ENCODE assay signal across 17 cellular contexts in the genomic region with DNA sequence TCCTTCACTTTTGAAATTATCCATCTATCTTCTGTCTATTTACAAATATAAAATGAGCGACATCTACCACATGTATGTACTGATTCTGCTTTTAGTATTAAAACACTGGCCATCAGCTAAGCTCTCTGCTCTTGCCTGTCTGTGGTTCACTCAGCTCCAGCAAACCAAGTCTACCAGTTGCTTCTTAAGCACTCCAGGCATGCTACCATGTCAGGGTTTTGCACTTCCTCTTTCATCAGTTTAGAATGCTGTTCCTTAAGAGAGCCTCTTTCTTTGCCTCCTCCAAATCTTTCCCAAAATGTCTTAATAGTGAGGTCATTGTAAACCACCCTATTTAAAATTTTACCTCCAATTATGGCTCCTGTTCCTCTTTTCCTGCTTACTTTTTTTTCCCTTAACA. TPM values are rescaled to one million over a fixed set of nuclear protein-coding genes. Genes with fewer than 3 reads are reported as not detected.
A peak's percentile ranks its signal among the peaks of the same experiment; 100 is the strongest.
DNase-seq lines count a peak whose midpoint lies in the region; ATAC-seq and TF ChIP-seq lines count a peak whose summit lies in the region.
"Had no signal": no experiment of that assay in that cellular context is flagged by ENCODE, and none has a peak within 500 bp of the region (broad histone marks: within the 10 kb centered on the region; RNA-seq: fewer than 3 reads in every experiment).

No MANE protein-coding gene starts in this region.

- DNase-seq in OCI-M1 (lab: John Stamatoyannopoulos, UW) (peak; percentile 65), HFFc6 (no peak), gastrocnemius medialis (no peak), GM13976 (ENCODE audit: low spot score) (no peak)
- DNase-seq in activated CD4-positive, alpha-beta T cell treated with anti-CD3 and anti-CD28 coated beads, Interleukin-2, amount 50 U/mL, for 4 hours = no peak
- DNase-seq: activated CD4-positive, alpha-beta T cell treated with anti-CD3 and anti-CD28 coated beads, Interleukin-2, amount 50 U/mL, for 1 hour; CD4-positive, CD25-positive, alpha-beta regulatory T cell; foreskin fibroblast; NCI-H524; stimulated activated CD4-positive, alpha-beta T cell treated with anti-CD3 and anti-CD28 coated beads, Interleukin-4, amount 100 ng/mL, for 1 hour had no signal

- ATAC-seq in GM18502 (IDR thresholded peaks at IDR 0.05; ENCODE audit: poor library complexity, unreplicated experiment) (peak; percentile 83), GM21367 (IDR thresholded peaks at IDR 0.05; ENCODE audit: unreplicated experiment) (peak; percentile 71), HG03095 (IDR thresholded peaks at IDR 0.05; ENCODE audit: unreplicated experiment) (peak; percentile 57), gastrocnemius medialis (no peak)
- ATAC-seq: HCT116, SK-N-SH treated with all-trans-retinoic acid at 6 μM for 48 hours had no signal

- no peaks in the 10 kb centered on the region for H3K36me3 ChIP-seq in gastrocnemius medialis

- H3K4me1 Mint-ChIP-seq in HFFc6 (ENCODE audit: low read depth) = no peaks in the 10 kb centered on the region
- H3K4me1 Mint-ChIP-seq: activated naive CD4-positive, alpha-beta T cell treated with anti-CD3 and anti-CD28 coated beads, Interleukin-2, amount 50 U/mL, for 24 hours; CD4-positive, CD25-positive, alpha-beta regulatory T cell had no signal

- no peak overlapping the region for H3K27ac ChIP-seq in gastrocnemius medialis

- H3K27ac Mint-ChIP-seq in HFFc6 = no peak overlapping the region
- H3K27ac Mint-ChIP-seq: activated naive CD4-positive, alpha-beta T cell treated with anti-CD3 and anti-CD28 coated beads, Interleukin-2, amount 50 U/mL, for 24 hours; CD4-positive, CD25-positive, alpha-beta regulatory T cell had no signal

- in situ Hi-C loops in gastrocnemius medialis (cut with MboI; ENCODE audit: low sequenced_read_pairs in 4 of 4) (no loop called here), GM13976 (cut with MboI; ENCODE audit: low sequenced_read_pairs, unreplicated experiment) (no loop called here)

- H3K27me3 Mint-ChIP-seq in HFFc6 (ENCODE audit: insufficient read depth) = peaks cover 2% of the 10 kb centered on the region
- H3K27me3 Mint-ChIP-seq: activated naive CD4-positive, alpha-beta T cell treated with anti-CD3 and anti-CD28 coated beads, Interleukin-2, amount 50 U/mL, for 24 hours; CD4-positive, CD25-positive, alpha-beta regulatory T cell had no signal

- intact Hi-C loops in gastrocnemius medialis (cut with DNase I; ENCODE audit: low total_unique reads) = no loop called here

- H3K4me1 ChIP-seq in gastrocnemius medialis = no peaks in the 10 kb centered on the region

- H3K27me3 ChIP-seq in gastrocnemius medialis = no peaks in the 10 kb centered on the region

- no peaks in the 10 kb centered on the region for H3K9me3 Mint-ChIP-seq in HFFc6
- H3K9me3 Mint-ChIP-seq: activated naive CD4-positive, alpha-beta T cell treated with anti-CD3 and anti-CD28 coated beads, Interleukin-2, amount 50 U/mL, for 24 hours had no signal

- H3K9me3 ChIP-seq in gastrocnemius medialis = no peaks in the 10 kb centered on the region

- H3K4me3 Mint-ChIP-seq in HFFc6 = no peak overlapping the region
- H3K4me3 Mint-ChIP-seq: activated naive CD4-positive, alpha-beta T cell treated with anti-CD3 and anti-CD28 coated beads, Interleukin-2, amount 50 U/mL, for 24 hours; CD4-positive, CD25-positive, alpha-beta regulatory T cell had no signal

- no peak overlapping the region for H3K4me3 ChIP-seq in gastrocnemius medialis

- no peak for TF ChIP-seq POLR2A in gastrocnemius medialis (IDR thresholded peaks at IDR 0.05)

- H3K36me3 Mint-ChIP-seq in HFFc6 (ENCODE audit: low read depth) = no peaks in the 10 kb centered on the region
- H3K36me3 Mint-ChIP-seq: activated naive CD4-positive, alpha-beta T cell treated with anti-CD3 and anti-CD28 coated beads, Interleukin-2, amount 50 U/mL, for 24 hours; CD4-positive, CD25-positive, alpha-beta regulatory T cell had no signal

- TF ChIP-seq CTCF in HFFc6 (IDR thresholded peaks at IDR 0.05) = no peak
- TF ChIP-seq CTCF in gastrocnemius medialis (IDR thresholded peaks at IDR 0.05 in 4 of 5, conservative IDR thresholded peaks at IDR 0.05 in 1 of 5) = no peak
- no peak for TF ChIP-seq CTCF in GM13976 (IDR thresholded peaks at IDR 0.05; ENCODE audit: borderline replicate concordance, control extremely low read depth, extremely low read depth, insufficient read depth, missing control alignments)

RNA-seq across cellular contexts. Expression of gene SCN3A, which starts 59.5 kb away (rescaled TPM):
- 1 to 10 TPM in 4 of 6 experiments, under 1 TPM in 1, not detected in 1; 0.14 to 2.2 (median 1.9) TPM for total RNA-seq in HFFc6 (2021; fragmentation: NEBNext Ultra II Directional; extraction: Animal tissue kit (Norgen Biotek cat#: 25700))
- 1 to 10 TPM in 2 of 4 donors, under 1 TPM in 2; 0.53 to 1.8 (median 1.3) TPM for total RNA-seq in gastrocnemius medialis
- total RNA-seq: CD4-positive, CD25-positive, alpha-beta regulatory T cell; osteocyte had no signal

Comparison
In these comparisons a context has a peak if more than half of its experiments do, and no peak if none do; other contexts are left out.
1. ATAC-seq: peak in GM18502 (single experiment), GM21367 (single experiment) and HG03095 (single experiment); none in gastrocnemius medialis (0 of 2).